Comparison of ENCODE assay signal across 8 cellular contexts in genomic region chr16:12455287-12455798, GRCh38.
DNase-seq lines count a peak whose midpoint lies in the region; ATAC-seq, FAIRE-seq and TF ChIP-seq lines count a peak whose summit lies in the region.

No MANE protein-coding gene starts in this region.

- H3K36me3 Mint-ChIP-seq in nephron progenitor cell (ENCODE audit: low read depth), result no peaks in the 10 kb centered on the region

- DNase-seq in AG20443 (ENCODE audit: low spot score) (peak; percentile 86), H54 (ENCODE audit: insufficient read length, low spot score) (peak; percentile 69), NCI-H526 treated with DMSO at 0.1 percent for 48 hours (lab: John Stamatoyannopoulos, UW) (peak; percentile 15), fibroblast of the conjunctiva (ENCODE audit: low read depth) (peak; percentile 28), nephron progenitor cell (peak; percentile 77), urothelium cell line (ENCODE audit: low spot score) (peak; percentile 75)
- DNase-seq in activated CD8-positive, alpha-beta memory T cell treated with anti-CD3 and anti-CD28 coated beads, Interleukin-2, amount 50 U/mL, for 48 hours, result peak; percentile 72

- no peaks in the 10 kb centered on the region for H3K9me3 Mint-ChIP-seq in nephron progenitor cell

- no peak for TF ChIP-seq POLR2A in H54 (IDR thresholded peaks at IDR 0.05; ENCODE audit: low read depth, low read length)

- TF ChIP-seq CTCF in nephron progenitor cell (IDR thresholded peaks at IDR 0.05), result peak; percentile 98

- FAIRE-seq in H54 (lab: Jason Lieb, UNC) (no peak), urothelium cell line (lab: Jason Lieb, UNC) (no peak)

- no peak overlapping the region for H3K4me3 Mint-ChIP-seq in nephron progenitor cell

- no peak for ATAC-seq in HG03139 (IDR thresholded peaks at IDR 0.05; ENCODE audit: unreplicated experiment)

- peaks cover 13% of the 10 kb centered on the region for H3K27me3 Mint-ChIP-seq in nephron progenitor cell (ENCODE audit: low read depth, poor library complexity)

- H3K27ac Mint-ChIP-seq in nephron progenitor cell, result no peak overlapping the region

- H3K4me1 Mint-ChIP-seq in nephron progenitor cell, result peaks cover 22% of the 10 kb centered on the region

Comparison
In these comparisons a context has a peak if more than half of its experiments do, and no peak if none do; other contexts are left out.
1. DNase-seq: peak in every context shown above with its lines; median percentile 86 in AG20443; 77 in nephron progenitor cell; 75 in urothelium cell line; 72 in activated CD8-positive, alpha-beta memory T cell treated with anti-CD3 and anti-CD28 coated beads, Interleukin-2, amount 50 U/mL, for 48 hours; 69 in H54; 28 in fibroblast of the conjunctiva; 15 in NCI-H526 treated with DMSO at 0.1 percent for 48 hours.